In genomic region chr1:206905295-206906164, GRCh38 we compare ENCODE assay signal across 8 cellular contexts. TPM values are rescaled to one million over a fixed set of nuclear protein-coding genes. Genes with fewer than 3 reads are reported as not detected.
A peak's percentile ranks its signal among the peaks of the same experiment; 100 is the strongest.
DNase-seq lines count a peak whose midpoint lies in the region; ATAC-seq, FAIRE-seq and TF ChIP-seq lines count a peak whose summit lies in the region.

No MANE protein-coding gene starts in this region.

- H3K27me3 Mint-ChIP-seq in astrocyte (ENCODE audit: low read depth, unreplicated experiment) = peaks cover 29% of the 10 kb centered on the region

- TF ChIP-seq EP300 in HepG2 (IDR thresholded peaks at IDR 0.05; ENCODE audit: low read depth in 2 of 2, low read length in 2 of 2) (no peak), HepG2 (CRISPR knock-in tag; IDR thresholded peaks at IDR 0.05; ENCODE audit: borderline replicate concordance) (no peak), gastroesophageal sphincter (IDR thresholded peaks at IDR 0.05) (no peak)

- TF ChIP-seq CTCF in astrocyte (IDR thresholded peaks at IDR 0.05; ENCODE audit: insufficient read depth, low read depth, low read length) (no peak), smooth muscle cell (IDR thresholded peaks at IDR 0.05; ENCODE audit: borderline replicate concordance, insufficient read depth, poor library complexity, severe bottlenecking) (peak; percentile 9), HepG2 (CRISPR knock-in tag; IDR thresholded peaks at IDR 0.05) (no peak), gastroesophageal sphincter (IDR thresholded peaks at IDR 0.05) (no peak)

- CTCF ChIA-PET in HepG2 (lab: Yijun Ruan, JAX; ENCODE audit: low intra/inter-chr PET ratio, low total read pairs) = no interaction called here

- intact Hi-C loops in HepG2 (cut with micrococcal nuclease; ENCODE audit: unreplicated experiment) = no loop called here

- H3K4me1 Mint-ChIP-seq in astrocyte (ENCODE audit: low read depth, unreplicated experiment) = peaks cover 20% of the 10 kb centered on the region

- peaks cover 2% of the 10 kb centered on the region for H3K36me3 Mint-ChIP-seq in astrocyte (ENCODE audit: low read depth, unreplicated experiment)

- H3K4me1 ChIP-seq in astrocyte (ENCODE audit: insufficient read depth, low read length) (peaks cover 9% of the 10 kb centered on the region), smooth muscle cell (ENCODE audit: low read depth) (no peaks in the 10 kb centered on the region), HepG2 (ENCODE audit: insufficient read depth, low read length) (no peaks in the 10 kb centered on the region), gastroesophageal sphincter (peaks cover 0 to 19% (median 10%) of the 10 kb centered on the region in 3 donors)

- in situ Hi-C loops in HepG2 (cut with HindIII; ENCODE audit: extremely low pct_ligation_motif_present, low pct_unique_long_range_greater_than_20kb) = loop anchor here (25.0 kb wide), 1 partner anchor 268 kb away; the partner anchor contains the start of gene DYRK3

- H2AFZ ChIP-seq in astrocyte (ENCODE audit: low read depth, low read length) (peak overlapping the region; percentile 68), smooth muscle cell (ENCODE audit: low read depth) (peak overlapping the region; percentile 18), HepG2 (ENCODE audit: low read length) (no peak overlapping the region)

- H3K79me2 ChIP-seq in astrocyte (ENCODE audit: insufficient read depth, low read length) = no peaks in the 10 kb centered on the region
- no peaks in the 10 kb centered on the region for H3K79me2 ChIP-seq in smooth muscle cell (ENCODE audit: low read depth)
- no peaks in the 10 kb centered on the region for H3K79me2 ChIP-seq in HepG2 (ENCODE audit: insufficient read depth, low read length)

- ATAC-seq in GM18520 (IDR thresholded peaks at IDR 0.05; ENCODE audit: unreplicated experiment) (peak; percentile 84), HepG2 (no peak), GM19324 (IDR thresholded peaks at IDR 0.05; ENCODE audit: low FRiP score, unreplicated experiment) (no peak), gastroesophageal sphincter (no peak)

- DNase-seq in HS-27A (ENCODE audit: low read depth) = peak; percentile 95
- DNase-seq in astrocyte (ENCODE audit: low read depth) = peak; percentile 90
- DNase-seq in smooth muscle cell (lab: John Stamatoyannopoulos, UW; ENCODE audit: unreplicated experiment) = no peak
- DNase-seq in HepG2 (ENCODE audit: low spot score) = no peak
- DNase-seq in cerebellar cortex (ENCODE audit: low spot score) = no peak

- FAIRE-seq in astrocyte (lab: Jason Lieb, UNC) = peak; percentile 69
- FAIRE-seq in HepG2 (lab: Jason Lieb, UNC) = no peak

- POLR2A ChIA-PET in HepG2 (lab: Yijun Ruan, JAX) = no interaction called here

- H3K9me3 ChIP-seq in astrocyte (ENCODE audit: insufficient read depth, low read depth, low read length) = no peaks in the 10 kb centered on the region
- no peaks in the 10 kb centered on the region for H3K9me3 ChIP-seq in smooth muscle cell (replicated peaks; ENCODE audit: low read depth)
- H3K9me3 ChIP-seq in HepG2 (ENCODE audit: low read length) = no peaks in the 10 kb centered on the region
- no peaks in the 10 kb centered on the region for H3K9me3 ChIP-seq in gastroesophageal sphincter

- H3K9me3 Mint-ChIP-seq in astrocyte (ENCODE audit: unreplicated experiment) = peaks cover 2% of the 10 kb centered on the region

- peak overlapping the region; percentile 96 for H3K27ac Mint-ChIP-seq in astrocyte (ENCODE audit: unreplicated experiment)

- no peaks in the 10 kb centered on the region for H3F3A ChIP-seq in smooth muscle cell (ENCODE audit: low read depth)

- H3K27me3 ChIP-seq in astrocyte (ENCODE audit: insufficient read depth, low read length) (peaks cover 13% of the 10 kb centered on the region), smooth muscle cell (ENCODE audit: low read depth) (peaks cover 23% of the 10 kb centered on the region), HepG2 (ENCODE audit: control insufficient read depth in 1 of 2, insufficient read depth in 2 of 2, low read length in 2 of 2) (peaks cover 4 to 27% of the 10 kb centered on the region in 2 experiments; a peak in 4 of 5 replicates), gastroesophageal sphincter (peaks cover 28% of the 10 kb centered on the region)

- H4K20me1 ChIP-seq in astrocyte (ENCODE audit: insufficient read depth, low read length) = no peaks in the 10 kb centered on the region
- H4K20me1 ChIP-seq in smooth muscle cell (ENCODE audit: low read depth) = no peaks in the 10 kb centered on the region
- H4K20me1 ChIP-seq in HepG2 (ENCODE audit: insufficient read depth, low read length) = no peaks in the 10 kb centered on the region

- TF ChIP-seq RAD21 in HepG2 (CRISPR knock-in tag; IDR thresholded peaks at IDR 0.05) = no peak

- BruUV-seq in HepG2 (replicated peaks; lab: Mats Ljungman, UMichigan) = no TSS peak

- WGBS in smooth muscle cell (ENCODE audit: low lambda C conversion rate) = 10% methylated on average over 4 of the region's 4 CpGs
- 0% methylated on average over 4 of the region's 4 CpGs for WGBS in HepG2 (ENCODE audit: low lambda C conversion rate)
- 57% methylated on average over 2 of the region's 4 CpGs for WGBS in gastroesophageal sphincter (ENCODE audit: low coverage in 1 of 2), 2 donors

- H3K4me3 ChIP-seq in astrocyte (ENCODE audit: insufficient read depth, low read depth, low read length) (no peak overlapping the region), smooth muscle cell (no peak overlapping the region), HepG2 (replicated peaks in 1 of 3; ENCODE audit: insufficient read depth in 1 of 3, low read depth in 2 of 3, low read length in 3 of 3) (no peak overlapping the region), gastroesophageal sphincter (no peak overlapping the region)

- H3K4me2 ChIP-seq in astrocyte (ENCODE audit: low read length) (peak overlapping the region; percentile 21), smooth muscle cell (peak overlapping the region; percentile 23), HepG2 (ENCODE audit: low read depth, low read length) (no peak overlapping the region)

- H3K9ac ChIP-seq in astrocyte (ENCODE audit: low read length) (no peak overlapping the region), smooth muscle cell (ENCODE audit: low read depth) (peak overlapping the region; percentile 42), HepG2 (ENCODE audit: insufficient read depth, low read depth, low read length) (no peak overlapping the region)

- H3K4me3 Mint-ChIP-seq in astrocyte (ENCODE audit: unreplicated experiment) = no peak overlapping the region

- TF ChIP-seq POLR2A in HepG2 (IDR thresholded peaks at IDR 0.05; ENCODE audit: insufficient read depth in 1 of 2, low read depth in 2 of 2, low read length in 2 of 2) (no peak), gastroesophageal sphincter (IDR thresholded peaks at IDR 0.05) (no peak)

- H3K36me3 ChIP-seq in astrocyte (ENCODE audit: insufficient read depth, low read length) (no peaks in the 10 kb centered on the region), smooth muscle cell (ENCODE audit: low read depth) (no peaks in the 10 kb centered on the region), HepG2 (replicated peaks in 1 of 2; ENCODE audit: control insufficient read depth in 1 of 2, insufficient read depth in 2 of 2, low read length in 2 of 2) (no peaks in the 10 kb centered on the region), gastroesophageal sphincter (no peaks in the 10 kb centered on the region)

- peak overlapping the region; percentile 70 for H3K27ac ChIP-seq in astrocyte (ENCODE audit: low read depth, low read length)
- peak overlapping the region; percentile 86 for H3K27ac ChIP-seq in smooth muscle cell (ENCODE audit: low read depth)
- no peak overlapping the region for H3K27ac ChIP-seq in HepG2 (ENCODE audit: extremely low read length, insufficient read depth, low read length)
- no peak overlapping the region for H3K27ac ChIP-seq in gastroesophageal sphincter

RNA-seq across cellular contexts. Expression of gene IL24, which starts 8.3 kb away (rescaled TPM):
- not detected in 2 replicates for total RNA-seq in astrocyte
- 1.5 and 1.8 TPM in 2 replicates for total RNA-seq in smooth muscle cell
- polyA plus RNA-seq in smooth muscle cell = 1.9 and 3.1 TPM in 2 replicates
- total RNA-seq in HepG2 (2016; rRNA removed; fragmentation: Illumina TruSeq; extraction: Trizol) = not detected in 2 replicates
- not detected in 2 replicates for total RNA-seq in HepG2 (2016; cell fraction: cytosol; rRNA removed; fragmentation: Illumina TruSeq; extraction: Trizol; ENCODE audit: low read depth)
- total RNA-seq in HepG2 (2016; cell fraction: insoluble cytoplasmic fraction; rRNA removed; fragmentation: Illumina TruSeq; extraction: Trizol) = not detected in 2 replicates
- total RNA-seq in HepG2 (2016; cell fraction: membrane; rRNA removed; fragmentation: Illumina TruSeq; extraction: Trizol) = not detected in 2 replicates
- total RNA-seq in HepG2 (2016; cell fraction: nucleus; rRNA removed; fragmentation: Illumina TruSeq; extraction: Trizol) = not detected in 2 replicates
- not detected in 2 replicates for polyA plus RNA-seq in HepG2 (2011; rRNA removed)
- polyA plus RNA-seq in HepG2 (2011; cell fraction: cytosol; rRNA removed) = not detected in 2 replicates
- not detected in 2 replicates for polyA plus RNA-seq in HepG2 (2011; cell fraction: nucleus; rRNA removed)
- not detected in 2 replicates for polyA plus RNA-seq in HepG2 (2012)
- not detected in 2 replicates for polyA plus RNA-seq in HepG2 (2016; cell fraction: cytosol; fragmentation: Illumina TruSeq; extraction: Trizol; ENCODE audit: low read depth)
- not detected in 2 replicates for polyA plus RNA-seq in HepG2 (2016; cell fraction: insoluble cytoplasmic fraction; fragmentation: Illumina TruSeq; extraction: Trizol; ENCODE audit: low read depth)
- not detected in 2 replicates for polyA plus RNA-seq in HepG2 (2016; cell fraction: membrane; fragmentation: Illumina TruSeq; extraction: Trizol; ENCODE audit: low read depth)
- polyA plus RNA-seq in HepG2 (2016; cell fraction: nucleus; fragmentation: Illumina TruSeq; extraction: Trizol; ENCODE audit: insufficient read depth, low read depth) = not detected in 2 replicates
- polyA minus RNA-seq in HepG2 (2011; rRNA and poly(A)+ RNA removed; ENCODE audit: low replicate concordance) = 0.12 TPM in 1 of 2 replicates, not detected in the other
- not detected in 2 replicates for polyA minus RNA-seq in HepG2 (2011; cell fraction: cytosol; rRNA and poly(A)+ RNA removed)
- not detected in 2 replicates for polyA minus RNA-seq in HepG2 (2011; cell fraction: nucleus; rRNA and poly(A)+ RNA removed)
- total RNA-seq in gastroesophageal sphincter = not detected

RNA-seq across cellular contexts. Expression of gene FCMR, which starts 16.2 kb away (rescaled TPM):
- total RNA-seq in astrocyte (0.55 and 0.73 TPM in 2 replicates), smooth muscle cell (not detected in 2 replicates), HepG2 (2016; rRNA removed; fragmentation: Illumina TruSeq; extraction: Trizol) (not detected in 2 replicates), gastroesophageal sphincter (1 to 10 TPM in 3 of 4 donors, not detected in 1; 1.0 to 4.1 (median 1.6) TPM)
- polyA plus RNA-seq in smooth muscle cell (1.6 and 4.0 TPM in 2 replicates), HepG2 (2011; rRNA removed) (0.47 TPM in 1 of 2 replicates, not detected in the other)
- not detected in 2 replicates for total RNA-seq in HepG2 (2016; cell fraction: cytosol; rRNA removed; fragmentation: Illumina TruSeq; extraction: Trizol; ENCODE audit: low read depth)
- total RNA-seq in HepG2 (2016; cell fraction: insoluble cytoplasmic fraction; rRNA removed; fragmentation: Illumina TruSeq; extraction: Trizol) = not detected in 2 replicates
- not detected in 2 replicates for total RNA-seq in HepG2 (2016; cell fraction: membrane; rRNA removed; fragmentation: Illumina TruSeq; extraction: Trizol)
- not detected in 2 replicates for total RNA-seq in HepG2 (2016; cell fraction: nucleus; rRNA removed; fragmentation: Illumina TruSeq; extraction: Trizol)
- 0.10 TPM in 1 of 2 replicates, not detected in the other for polyA plus RNA-seq in HepG2 (2011; cell fraction: cytosol; rRNA removed)
- 0.10 TPM in 1 of 2 replicates, not detected in the other for polyA plus RNA-seq in HepG2 (2011; cell fraction: nucleus; rRNA removed)
- not detected in 2 replicates for polyA plus RNA-seq in HepG2 (2012)
- polyA plus RNA-seq in HepG2 (2016; cell fraction: cytosol; fragmentation: Illumina TruSeq; extraction: Trizol; ENCODE audit: low read depth) = not detected in 2 replicates
- not detected in 2 replicates for polyA plus RNA-seq in HepG2 (2016; cell fraction: insoluble cytoplasmic fraction; fragmentation: Illumina TruSeq; extraction: Trizol; ENCODE audit: low read depth)
- polyA plus RNA-seq in HepG2 (2016; cell fraction: membrane; fragmentation: Illumina TruSeq; extraction: Trizol; ENCODE audit: low read depth) = not detected in 2 replicates
- not detected in 2 replicates for polyA plus RNA-seq in HepG2 (2016; cell fraction: nucleus; fragmentation: Illumina TruSeq; extraction: Trizol; ENCODE audit: insufficient read depth, low read depth)
- 3.1 TPM in 1 of 2 replicates, not detected in the other for polyA minus RNA-seq in HepG2 (2011; rRNA and poly(A)+ RNA removed; ENCODE audit: low replicate concordance)
- polyA minus RNA-seq in HepG2 (2011; cell fraction: cytosol; rRNA and poly(A)+ RNA removed) = not detected in 2 replicates
- polyA minus RNA-seq in HepG2 (2011; cell fraction: nucleus; rRNA and poly(A)+ RNA removed) = not detected in 2 replicates

RNA-seq across cellular contexts. Expression of gene IL20, which starts 40.1 kb away (rescaled TPM):
- not detected in 2 replicates for total RNA-seq in astrocyte
- not detected in 2 replicates for total RNA-seq in smooth muscle cell
- 1.6 TPM in 1 of 2 replicates, not detected in the other for polyA plus RNA-seq in smooth muscle cell
- not detected in 2 replicates for total RNA-seq in HepG2 (2016; rRNA removed; fragmentation: Illumina TruSeq; extraction: Trizol)
- total RNA-seq in HepG2 (2016; cell fraction: cytosol; rRNA removed; fragmentation: Illumina TruSeq; extraction: Trizol; ENCODE audit: low read depth) = not detected in 2 replicates
- not detected in 2 replicates for total RNA-seq in HepG2 (2016; cell fraction: insoluble cytoplasmic fraction; rRNA removed; fragmentation: Illumina TruSeq; extraction: Trizol)
- not detected in 2 replicates for total RNA-seq in HepG2 (2016; cell fraction: membrane; rRNA removed; fragmentation: Illumina TruSeq; extraction: Trizol)
- total RNA-seq in HepG2 (2016; cell fraction: nucleus; rRNA removed; fragmentation: Illumina TruSeq; extraction: Trizol) = not detected in 2 replicates
- 0.05 TPM in 1 of 2 replicates, not detected in the other for polyA plus RNA-seq in HepG2 (2011; rRNA removed)
- not detected in 2 replicates for polyA plus RNA-seq in HepG2 (2011; cell fraction: cytosol; rRNA removed)
- polyA plus RNA-seq in HepG2 (2011; cell fraction: nucleus; rRNA removed) = not detected in 2 replicates
- polyA plus RNA-seq in HepG2 (2012) = not detected in 2 replicates
- not detected in 2 replicates for polyA plus RNA-seq in HepG2 (2016; cell fraction: cytosol; fragmentation: Illumina TruSeq; extraction: Trizol; ENCODE audit: low read depth)
- polyA plus RNA-seq in HepG2 (2016; cell fraction: insoluble cytoplasmic fraction; fragmentation: Illumina TruSeq; extraction: Trizol; ENCODE audit: low read depth) = not detected in 2 replicates
- polyA plus RNA-seq in HepG2 (2016; cell fraction: membrane; fragmentation: Illumina TruSeq; extraction: Trizol; ENCODE audit: low read depth) = not detected in 2 replicates
- polyA plus RNA-seq in HepG2 (2016; cell fraction: nucleus; fragmentation: Illumina TruSeq; extraction: Trizol; ENCODE audit: insufficient read depth, low read depth) = not detected in 2 replicates
- polyA minus RNA-seq in HepG2 (2011; rRNA and poly(A)+ RNA removed; ENCODE audit: low replicate concordance) = not detected in 2 replicates
- not detected in 2 replicates for polyA minus RNA-seq in HepG2 (2011; cell fraction: cytosol; rRNA and poly(A)+ RNA removed)
- not detected in 2 replicates for polyA minus RNA-seq in HepG2 (2011; cell fraction: nucleus; rRNA and poly(A)+ RNA removed)
- total RNA-seq in gastroesophageal sphincter = not detected

RNA-seq across cellular contexts. Expression of gene PIGR, which starts 40.7 kb away (rescaled TPM):
- total RNA-seq in astrocyte (not detected in 2 replicates), smooth muscle cell (not detected in 2 replicates), HepG2 (2016; rRNA removed; fragmentation: Illumina TruSeq; extraction: Trizol) (not detected in 2 replicates), gastroesophageal sphincter (100 to 1,000 TPM in 1 of 4 donors, under 1 TPM in 3; 0.16 to 256 (median 0.35) TPM)
- polyA plus RNA-seq in smooth muscle cell (not detected in 2 replicates), HepG2 (2011; rRNA removed) (0.04 TPM in 1 of 2 replicates, not detected in the other)
- not detected in 2 replicates for total RNA-seq in HepG2 (2016; cell fraction: cytosol; rRNA removed; fragmentation: Illumina TruSeq; extraction: Trizol; ENCODE audit: low read depth)
- total RNA-seq in HepG2 (2016; cell fraction: insoluble cytoplasmic fraction; rRNA removed; fragmentation: Illumina TruSeq; extraction: Trizol) = not detected in 2 replicates
- total RNA-seq in HepG2 (2016; cell fraction: membrane; rRNA removed; fragmentation: Illumina TruSeq; extraction: Trizol) = not detected in 2 replicates
- not detected in 2 replicates for total RNA-seq in HepG2 (2016; cell fraction: nucleus; rRNA removed; fragmentation: Illumina TruSeq; extraction: Trizol)
- polyA plus RNA-seq in HepG2 (2011; cell fraction: cytosol; rRNA removed) = not detected in 2 replicates
- polyA plus RNA-seq in HepG2 (2011; cell fraction: nucleus; rRNA removed) = not detected in 2 replicates
- not detected in 2 replicates for polyA plus RNA-seq in HepG2 (2012)
- polyA plus RNA-seq in HepG2 (2016; cell fraction: cytosol; fragmentation: Illumina TruSeq; extraction: Trizol; ENCODE audit: low read depth) = not detected in 2 replicates
- not detected in 2 replicates for polyA plus RNA-seq in HepG2 (2016; cell fraction: insoluble cytoplasmic fraction; fragmentation: Illumina TruSeq; extraction: Trizol; ENCODE audit: low read depth)
- not detected in 2 replicates for polyA plus RNA-seq in HepG2 (2016; cell fraction: membrane; fragmentation: Illumina TruSeq; extraction: Trizol; ENCODE audit: low read depth)
- polyA plus RNA-seq in HepG2 (2016; cell fraction: nucleus; fragmentation: Illumina TruSeq; extraction: Trizol; ENCODE audit: insufficient read depth, low read depth) = not detected in 2 replicates
- not detected in 2 replicates for polyA minus RNA-seq in HepG2 (2011; rRNA and poly(A)+ RNA removed; ENCODE audit: low replicate concordance)
- polyA minus RNA-seq in HepG2 (2011; cell fraction: cytosol; rRNA and poly(A)+ RNA removed) = not detected in 2 replicates
- not detected in 2 replicates for polyA minus RNA-seq in HepG2 (2011; cell fraction: nucleus; rRNA and poly(A)+ RNA removed)

Comparison
In these comparisons a context has a peak if more than half of its experiments do, and no peak if none do; other contexts are left out.
1. DNase-seq: peak in HS-27A (single experiment) and astrocyte (single experiment); none in smooth muscle cell (single experiment), HepG2 (single experiment) and cerebellar cortex (single experiment).
2. H3K27ac ChIP-seq: peak in astrocyte (single experiment) and smooth muscle cell (single experiment); none in HepG2 (single experiment) and gastroesophageal sphincter (0 of 4).